Comparison of ENCODE assay signal across 25 cellular contexts in the genomic region with DNA sequence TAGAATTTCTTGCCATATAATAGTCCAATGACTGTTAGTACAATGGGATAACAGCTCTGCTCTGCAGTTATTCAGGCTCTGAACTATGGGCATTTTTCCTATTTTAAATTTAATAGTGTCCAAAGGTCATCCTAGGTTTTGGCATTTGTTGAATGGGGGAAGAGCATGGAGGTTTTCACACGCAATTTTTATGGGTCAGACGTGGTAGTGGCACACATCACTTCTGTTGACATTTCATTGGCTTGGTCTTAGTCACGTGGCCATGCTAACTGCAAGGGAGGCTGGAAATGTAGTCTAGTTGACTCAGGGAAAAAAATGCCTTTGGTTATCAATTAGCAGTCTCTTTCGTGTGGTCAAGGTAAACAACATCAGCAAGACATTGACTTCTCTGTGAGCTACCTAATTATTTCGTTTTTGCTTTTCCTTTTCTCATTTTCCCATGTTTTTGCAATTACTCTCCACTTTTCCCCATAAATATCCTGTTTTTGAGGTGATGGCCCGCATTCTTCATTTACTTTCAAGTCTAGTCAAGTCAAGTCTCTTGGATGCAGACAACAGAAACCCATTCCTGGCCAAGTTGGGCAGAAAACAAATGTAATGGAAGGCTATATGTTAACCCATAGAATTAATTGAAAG.
DNase-seq lines count a peak whose midpoint lies in the region; ATAC-seq, FAIRE-seq and TF ChIP-seq lines count a peak whose summit lies in the region.
"Had no signal": no experiment of that assay in that cellular context is flagged by ENCODE, and none has a peak within 500 bp of the region (broad histone marks: within the 10 kb centered on the region; RNA-seq: fewer than 3 reads in every experiment).

No MANE protein-coding gene starts in this region.

- peaks cover 76% of the 10 kb centered on the region for H3K4me1 ChIP-seq in CD8-positive, alpha-beta memory T cell (ENCODE audit: insufficient read depth, low read length)

- no peak overlapping the region for H3K4me3 ChIP-seq in CD8-positive, alpha-beta memory T cell (ENCODE audit: low read length)
- H3K4me3 ChIP-seq: esophagus squamous epithelium, gastroesophageal sphincter, MG63, Peyer's patch had no signal

- H3K36me3 ChIP-seq in CD8-positive, alpha-beta memory T cell (ENCODE audit: insufficient read depth, low read length): no peaks in the 10 kb centered on the region
- H3K36me3 ChIP-seq: gastroesophageal sphincter, Peyer's patch had no signal

- no peaks in the 10 kb centered on the region for H3K9me3 Mint-ChIP-seq in activated CD4-positive, alpha-beta memory T cell treated with anti-CD3 and anti-CD28 coated beads for 36 hours
- H3K9me3 Mint-ChIP-seq in activated CD4-positive, alpha-beta memory T cell treated with anti-CD3 and anti-CD28 coated beads, Interleukin-2, amount 10 ng/mL, durations not matched to agents 7 days and 5 days: no peaks in the 10 kb centered on the region
- H3K9me3 Mint-ChIP-seq in CD8-positive, alpha-beta memory T cell: no peaks in the 10 kb centered on the region
- H3K9me3 Mint-ChIP-seq in WTC11 (no peaks in the 10 kb centered on the region), naive B cell (no peaks in the 10 kb centered on the region)
- H3K9me3 Mint-ChIP-seq: type B pancreatic cell had no signal

- no peak overlapping the region for H3K27ac ChIP-seq in CD8-positive, alpha-beta memory T cell (ENCODE audit: low read depth, low read length)
- H3K27ac ChIP-seq: esophagus squamous epithelium, gastroesophageal sphincter, Peyer's patch, VCaP had no signal

- TF ChIP-seq POLR2A in erythroblast (IDR thresholded peaks at IDR 0.05; ENCODE audit: low read length): no peak

- intact Hi-C loops in activated CD4-positive, alpha-beta memory T cell treated with anti-CD3 and anti-CD28 coated beads for 36 hours (cut with micrococcal nuclease): no loop called here

- peaks cover 61% of the 10 kb centered on the region for H3K4me1 Mint-ChIP-seq in activated CD4-positive, alpha-beta memory T cell treated with anti-CD3 and anti-CD28 coated beads for 36 hours (ENCODE audit: low read depth)
- H3K4me1 Mint-ChIP-seq in activated CD4-positive, alpha-beta memory T cell treated with anti-CD3 and anti-CD28 coated beads, Interleukin-2, amount 10 ng/mL, durations not matched to agents 7 days and 5 days: peaks cover 34% of the 10 kb centered on the region
- peaks cover 79 to 92% (median 90%) of the 10 kb centered on the region in 3 donors for H3K4me1 Mint-ChIP-seq in CD8-positive, alpha-beta memory T cell
- H3K4me1 Mint-ChIP-seq in WTC11 (peaks cover 71% of the 10 kb centered on the region), naive B cell (peaks cover 40 to 79% (median 72%) of the 10 kb centered on the region in 3 donors)

- H3K4me3 Mint-ChIP-seq in activated CD4-positive, alpha-beta memory T cell treated with anti-CD3 and anti-CD28 coated beads for 36 hours: no peak overlapping the region
- no peak overlapping the region for H3K4me3 Mint-ChIP-seq in activated CD4-positive, alpha-beta memory T cell treated with anti-CD3 and anti-CD28 coated beads, Interleukin-2, amount 10 ng/mL, durations not matched to agents 7 days and 5 days
- H3K4me3 Mint-ChIP-seq in CD8-positive, alpha-beta memory T cell: no peak overlapping the region
- H3K4me3 Mint-ChIP-seq in WTC11 (no peak overlapping the region), naive B cell (peak overlapping the region in 1 of 8 donors; percentile 38)
- H3K4me3 Mint-ChIP-seq: type B pancreatic cell had no signal

- FAIRE-seq in HTR-8/SVneo (lab: Jason Lieb, UNC): no peak
- FAIRE-seq: astrocyte had no signal

- no peak for DNase-seq in activated CD4-positive, alpha-beta memory T cell treated with anti-CD3 and anti-CD28 coated beads for 36 hours
- DNase-seq in activated CD4-positive, alpha-beta memory T cell treated with anti-CD3 and anti-CD28 coated beads, Interleukin-2, amount 10 ng/mL, durations not matched to agents 7 days and 5 days: no peak
- no peak for DNase-seq in CD8-positive, alpha-beta memory T cell
- no peak for DNase-seq in WTC11 (ENCODE audit: low spot score)
- no peak for DNase-seq in naive B cell
- no peak for DNase-seq in erythroblast (lab: John Stamatoyannopoulos, UW)
- no peak for DNase-seq in HTR-8/SVneo (ENCODE audit: insufficient read length, low spot score)
- DNase-seq: activated T-cell treated with anti-CD3 and anti-CD28 coated beads for 4 hours; cerebellar nuclear complex; effector CD4-positive, alpha-beta T cell; esophagus squamous epithelium; IMR-90; islet precursor cell; NCI-H1436 treated with DMSO at 0.1 percent for 48 hours; NCI-H524; occipital lobe; Peyer's patch; stimulated activated CD4-positive, alpha-beta T cell treated with anti-CD3 and anti-CD28 coated beads, Interleukin-12 subunit alpha, Interleukin-12 subunit beta, amount 100 ng/mL, for 4 hours; T-helper 2 cell had no signal

- H3K27me3 Mint-ChIP-seq in activated CD4-positive, alpha-beta memory T cell treated with anti-CD3 and anti-CD28 coated beads for 36 hours: no peaks in the 10 kb centered on the region
- no peaks in the 10 kb centered on the region for H3K27me3 Mint-ChIP-seq in activated CD4-positive, alpha-beta memory T cell treated with anti-CD3 and anti-CD28 coated beads, Interleukin-2, amount 10 ng/mL, durations not matched to agents 7 days and 5 days
- no peaks in the 10 kb centered on the region for H3K27me3 Mint-ChIP-seq in CD8-positive, alpha-beta memory T cell
- H3K27me3 Mint-ChIP-seq in WTC11 (ENCODE audit: low read depth) (no peaks in the 10 kb centered on the region), naive B cell (no peaks in the 10 kb centered on the region)
- H3K27me3 Mint-ChIP-seq: type B pancreatic cell had no signal

- ATAC-seq in WTC11 (no peak), naive B cell (ENCODE audit: low read depth in 2 of 2) (no peak), GM19395 (IDR thresholded peaks at IDR 0.05; ENCODE audit: unreplicated experiment) (no peak)
- ATAC-seq: gastroesophageal sphincter had no signal

- H3K9me3 ChIP-seq in CD8-positive, alpha-beta memory T cell (ENCODE audit: low read length): no peaks in the 10 kb centered on the region
- H3K9me3 ChIP-seq: esophagus squamous epithelium, gastroesophageal sphincter, MG63, Peyer's patch had no signal

- CTCF ChIA-PET in activated CD4-positive, alpha-beta memory T cell treated with anti-CD3 and anti-CD28 coated beads for 36 hours (lab: Charles Lee): no interaction called here
- CTCF ChIA-PET in activated CD4-positive, alpha-beta memory T cell treated with anti-CD3 and anti-CD28 coated beads, Interleukin-2, amount 10 ng/mL, durations not matched to agents 7 days and 5 days (lab: Charles Lee): interaction anchor here (1.1 kb wide), 1 partner anchor 15 kb away, joined by 5 read pairs; no protein-coding TSS in a partner anchor
- CTCF ChIA-PET in CD8-positive, alpha-beta memory T cell (lab: Charles Lee): no interaction called here
- CTCF ChIA-PET in WTC11 (lab: Charles Lee): interaction anchor here (2.0 kb wide), 1 partner anchor 11 kb away, joined by 4 read pairs; no protein-coding TSS in a partner anchor

- no peaks in the 10 kb centered on the region for H3K27me3 ChIP-seq in CD8-positive, alpha-beta memory T cell (ENCODE audit: insufficient read depth, low read length, poor library complexity, severe bottlenecking)
- H3K27me3 ChIP-seq: esophagus squamous epithelium, gastroesophageal sphincter, MG63, Peyer's patch had no signal

- TF ChIP-seq CTCF in WTC11 (IDR thresholded peaks at IDR 0.05): no peak

- POLR2A ChIA-PET in activated CD4-positive, alpha-beta memory T cell treated with anti-CD3 and anti-CD28 coated beads for 36 hours (lab: Charles Lee): no interaction called here
- POLR2A ChIA-PET in activated CD4-positive, alpha-beta memory T cell treated with anti-CD3 and anti-CD28 coated beads, Interleukin-2, amount 10 ng/mL, durations not matched to agents 7 days and 5 days (lab: Charles Lee): no interaction called here
- POLR2A ChIA-PET in CD8-positive, alpha-beta memory T cell (lab: Charles Lee): no interaction called here
- POLR2A ChIA-PET in WTC11 (lab: Charles Lee): no interaction called here

- peak overlapping the region; percentile 16 for H3K27ac Mint-ChIP-seq in activated CD4-positive, alpha-beta memory T cell treated with anti-CD3 and anti-CD28 coated beads for 36 hours
- H3K27ac Mint-ChIP-seq in activated CD4-positive, alpha-beta memory T cell treated with anti-CD3 and anti-CD28 coated beads, Interleukin-2, amount 10 ng/mL, durations not matched to agents 7 days and 5 days: no peak overlapping the region
- peak overlapping the region in 5 of 8 donors; percentile 32 to 74 (median 56) for H3K27ac Mint-ChIP-seq in CD8-positive, alpha-beta memory T cell
- peak overlapping the region; percentile 25; the same call in 1 of the 2 replicates for H3K27ac Mint-ChIP-seq in WTC11
- H3K27ac Mint-ChIP-seq in naive B cell: peak overlapping the region in 4 of 6 donors; percentile 9 to 65 (median 28)
- H3K27ac Mint-ChIP-seq: type B pancreatic cell had no signal

- H3K36me3 Mint-ChIP-seq in activated CD4-positive, alpha-beta memory T cell treated with anti-CD3 and anti-CD28 coated beads for 36 hours: peaks cover 1% of the 10 kb centered on the region
- H3K36me3 Mint-ChIP-seq in activated CD4-positive, alpha-beta memory T cell treated with anti-CD3 and anti-CD28 coated beads, Interleukin-2, amount 10 ng/mL, durations not matched to agents 7 days and 5 days (ENCODE audit: low read depth): peaks cover 26% of the 10 kb centered on the region
- peaks cover 0 to 21% (median 6%) of the 10 kb centered on the region in 3 donors for H3K36me3 Mint-ChIP-seq in CD8-positive, alpha-beta memory T cell
- no peaks in the 10 kb centered on the region for H3K36me3 Mint-ChIP-seq in WTC11
- H3K36me3 Mint-ChIP-seq in naive B cell: peaks cover 0 to 5% of the 10 kb centered on the region in 2 donors

TF ChIP-seq in WTC11, 78 proteins besides CTCF, POLR2A, EP300 and RAD21 (continues in another document):
- TF ChIP-seq, protein P1, sequence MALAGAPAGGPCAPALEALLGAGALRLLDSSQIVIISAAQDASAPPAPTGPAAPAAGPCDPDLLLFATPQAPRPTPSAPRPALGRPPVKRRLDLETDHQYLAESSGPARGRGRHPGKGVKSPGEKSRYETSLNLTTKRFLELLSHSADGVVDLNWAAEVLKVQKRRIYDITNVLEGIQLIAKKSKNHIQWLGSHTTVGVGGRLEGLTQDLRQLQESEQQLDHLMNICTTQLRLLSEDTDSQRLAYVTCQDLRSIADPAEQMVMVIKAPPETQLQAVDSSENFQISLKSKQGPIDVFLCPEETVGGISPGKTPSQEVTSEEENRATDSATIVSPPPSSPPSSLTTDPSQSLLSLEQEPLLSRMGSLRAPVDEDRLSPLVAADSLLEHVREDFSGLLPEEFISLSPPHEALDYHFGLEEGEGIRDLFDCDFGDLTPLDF (CRISPR knock-in tag; IDR thresholded peaks at IDR 0.05): no peak
- TF ChIP-seq RELA (CRISPR knock-in tag; IDR thresholded peaks at IDR 0.05; ENCODE audit: borderline replicate concordance) (no peak), FOXK1 (CRISPR knock-in tag; IDR thresholded peaks at IDR 0.05) (no peak), NR3C1 (CRISPR knock-in tag; conservative IDR thresholded peaks at IDR 0.05; ENCODE audit: low read depth) (no peak), OVOL2 (CRISPR knock-in tag; IDR thresholded peaks at IDR 0.05; ENCODE audit: borderline replicate concordance) (no peak), SMAD4 (CRISPR knock-in tag; IDR thresholded peaks at IDR 0.05) (no peak)

Comparison
In these comparisons a context has a peak if more than half of its experiments do, and no peak if none do; other contexts are left out.
1. CTCF ChIA-PET loops: an anchor here in activated CD4-positive, alpha-beta memory T cell treated with anti-CD3 and anti-CD28 coated beads, Interleukin-2, amount 10 ng/mL, durations not matched to agents 7 days and 5 days (1.1 kb wide) and WTC11 (2.0 kb wide); none called in activated CD4-positive, alpha-beta memory T cell treated with anti-CD3 and anti-CD28 coated beads for 36 hours and CD8-positive, alpha-beta memory T cell.